Comparison of ENCODE assay signal across 8 cellular contexts in genomic region chr9:76810377-76810957, GRCh38. TPM values are rescaled to one million over a fixed set of nuclear protein-coding genes. Genes with fewer than 3 reads are reported as not detected.
DNase-seq lines count a peak whose midpoint lies in the region; ATAC-seq and TF ChIP-seq lines count a peak whose summit lies in the region.

No MANE protein-coding gene starts in this region.

- H3K9me3 Mint-ChIP-seq in stimulated activated naive B cell treated with anti-CD40 and anti-IgM and Interleukin-4, amounts not matched to agents 10 μg/mL and 1 μg/mL and 100 μg/mL, for 72 hours = no peaks in the 10 kb centered on the region
- H3K9me3 Mint-ChIP-seq in activated T-helper 1 cell treated with anti-CD3 and anti-CD28 coated beads, Interleukin-12 subunit alpha, Interleukin-12 subunit beta, Interleukin-2, Interleukin-4 antibody, amounts not matched to agents 30 ng/mL and 10 ng/mL and 1 ng/mL, durations not matched to agents 14 hours and 24 hours and 36 hours = no peaks in the 10 kb centered on the region

- peak; percentile 96 for TF ChIP-seq CTCF in BE2C (IDR thresholded peaks at IDR 0.05; ENCODE audit: low read depth, low read length)

- peaks cover 5% of the 10 kb centered on the region for H3K4me1 ChIP-seq in BE2C

- DNase-seq in BE2C = peak; percentile 69
- DNase-seq in NCI-H345 (lab: John Stamatoyannopoulos, UW) = peak; percentile 68
- peak; percentile 79 for DNase-seq in astrocyte of the hippocampus (ENCODE audit: low read depth, low spot score)
- DNase-seq in iPS DF 19.7 (ENCODE audit: low read depth, low spot score) = peak; percentile 23
- DNase-seq in stimulated activated naive B cell treated with anti-CD40 and anti-IgM and Interleukin-4, amounts not matched to agents 10 μg/mL and 1 μg/mL and 100 μg/mL, for 72 hours = peak; percentile 4
- DNase-seq in activated T-helper 1 cell treated with anti-CD3 and anti-CD28 coated beads, Interleukin-12 subunit alpha, Interleukin-12 subunit beta, Interleukin-2, Interleukin-4 antibody, amounts not matched to agents 30 ng/mL and 10 ng/mL and 1 ng/mL, durations not matched to agents 14 hours and 24 hours and 36 hours (ENCODE audit: low spot score) = no peak

- no peaks in the 10 kb centered on the region for H3K9me3 ChIP-seq in BE2C

- peaks cover 20 to 25% of the 10 kb centered on the region in 2 donors for H3K27me3 Mint-ChIP-seq in stimulated activated naive B cell treated with anti-CD40 and anti-IgM and Interleukin-4, amounts not matched to agents 10 μg/mL and 1 μg/mL and 100 μg/mL, for 72 hours
- no peaks in the 10 kb centered on the region for H3K27me3 Mint-ChIP-seq in activated T-helper 1 cell treated with anti-CD3 and anti-CD28 coated beads, Interleukin-12 subunit alpha, Interleukin-12 subunit beta, Interleukin-2, Interleukin-4 antibody, amounts not matched to agents 30 ng/mL and 10 ng/mL and 1 ng/mL, durations not matched to agents 14 hours and 24 hours and 36 hours (ENCODE audit: insufficient read depth)

- no peak overlapping the region for H3K4me3 ChIP-seq in BE2C (ENCODE audit: low read depth, low read length)

- H3K27me3 ChIP-seq in BE2C = no peaks in the 10 kb centered on the region

- H3K4me1 Mint-ChIP-seq in stimulated activated naive B cell treated with anti-CD40 and anti-IgM and Interleukin-4, amounts not matched to agents 10 μg/mL and 1 μg/mL and 100 μg/mL, for 72 hours = no peaks in the 10 kb centered on the region
- no peaks in the 10 kb centered on the region for H3K4me1 Mint-ChIP-seq in activated T-helper 1 cell treated with anti-CD3 and anti-CD28 coated beads, Interleukin-12 subunit alpha, Interleukin-12 subunit beta, Interleukin-2, Interleukin-4 antibody, amounts not matched to agents 30 ng/mL and 10 ng/mL and 1 ng/mL, durations not matched to agents 14 hours and 24 hours and 36 hours (ENCODE audit: low read depth)

- no peaks in the 10 kb centered on the region for H3K36me3 ChIP-seq in BE2C

- no peaks in the 10 kb centered on the region for H3K36me3 Mint-ChIP-seq in stimulated activated naive B cell treated with anti-CD40 and anti-IgM and Interleukin-4, amounts not matched to agents 10 μg/mL and 1 μg/mL and 100 μg/mL, for 72 hours
- H3K36me3 Mint-ChIP-seq in activated T-helper 1 cell treated with anti-CD3 and anti-CD28 coated beads, Interleukin-12 subunit alpha, Interleukin-12 subunit beta, Interleukin-2, Interleukin-4 antibody, amounts not matched to agents 30 ng/mL and 10 ng/mL and 1 ng/mL, durations not matched to agents 14 hours and 24 hours and 36 hours (ENCODE audit: low read depth) = no peaks in the 10 kb centered on the region

- no peak overlapping the region for H3K4me3 Mint-ChIP-seq in stimulated activated naive B cell treated with anti-CD40 and anti-IgM and Interleukin-4, amounts not matched to agents 10 μg/mL and 1 μg/mL and 100 μg/mL, for 72 hours
- no peak overlapping the region for H3K4me3 Mint-ChIP-seq in activated T-helper 1 cell treated with anti-CD3 and anti-CD28 coated beads, Interleukin-12 subunit alpha, Interleukin-12 subunit beta, Interleukin-2, Interleukin-4 antibody, amounts not matched to agents 30 ng/mL and 10 ng/mL and 1 ng/mL, durations not matched to agents 14 hours and 24 hours and 36 hours

- H3K27ac Mint-ChIP-seq in stimulated activated naive B cell treated with anti-CD40 and anti-IgM and Interleukin-4, amounts not matched to agents 10 μg/mL and 1 μg/mL and 100 μg/mL, for 72 hours = no peak overlapping the region
- H3K27ac Mint-ChIP-seq in activated T-helper 1 cell treated with anti-CD3 and anti-CD28 coated beads, Interleukin-12 subunit alpha, Interleukin-12 subunit beta, Interleukin-2, Interleukin-4 antibody, amounts not matched to agents 30 ng/mL and 10 ng/mL and 1 ng/mL, durations not matched to agents 14 hours and 24 hours and 36 hours = no peak overlapping the region

- ATAC-seq in GM18499 (IDR thresholded peaks at IDR 0.05; ENCODE audit: insufficient read depth, unreplicated experiment) (peak; percentile 68), HG03066 (IDR thresholded peaks at IDR 0.05; ENCODE audit: low read depth, unreplicated experiment) (peak; percentile 83)
- peak; percentile 69 to 71 for ATAC-seq in stimulated activated naive B cell treated with anti-CD40 and anti-IgM and Interleukin-4, amounts not matched to agents 10 μg/mL and 1 μg/mL and 100 μg/mL, for 72 hours (replicated peaks)

- intact Hi-C loops in activated T-helper 1 cell treated with anti-CD3 and anti-CD28 coated beads, Interleukin-12 subunit alpha, Interleukin-12 subunit beta, Interleukin-2, Interleukin-4 antibody, amounts not matched to agents 30 ng/mL and 10 ng/mL and 1 ng/mL, durations not matched to agents 14 hours and 24 hours and 36 hours (cut with micrococcal nuclease) = loop anchor here (1.0 kb wide), 2 partner anchors 177 to 202 kb away; no protein-coding TSS in a partner anchor

RNA-seq across cellular contexts. Expression of gene PCA3, which starts 46.2 kb away (rescaled TPM):
- 2.2 TPM for polyA plus RNA-seq in BE2C (2012; ENCODE audit: insufficient read depth, insufficient read length, low read depth)
- total RNA-seq in activated T-helper 1 cell treated with anti-CD3 and anti-CD28 coated beads, Interleukin-12 subunit alpha, Interleukin-12 subunit beta, Interleukin-2, Interleukin-4 antibody, amounts not matched to agents 30 ng/mL and 10 ng/mL and 1 ng/mL, durations not matched to agents 14 hours and 24 hours and 36 hours = not detected in 2 replicates
